Comparison of ENCODE assay signal across 27 cellular contexts in genomic region chr1:198281911-198282310, GRCh38.
DNase-seq lines count a peak whose midpoint lies in the region; ATAC-seq, FAIRE-seq and TF ChIP-seq lines count a peak whose summit lies in the region.
"Had no signal": no experiment of that assay in that cellular context is flagged by ENCODE, and none has a peak within 500 bp of the region (broad histone marks: within the 10 kb centered on the region; RNA-seq: fewer than 3 reads in every experiment).

No MANE protein-coding gene starts in this region.

- no peaks in the 10 kb centered on the region for H3K27me3 ChIP-seq in keratinocyte (ENCODE audit: control insufficient read depth, extremely low read depth, insufficient read depth, low read length)
- no peaks in the 10 kb centered on the region for H3K27me3 ChIP-seq in upper lobe of left lung
- H3K27me3 ChIP-seq in body of pancreas, result no peaks in the 10 kb centered on the region
- H3K27me3 ChIP-seq: BE2C, MG63 had no signal

- peaks cover 31% of the 10 kb centered on the region for H3K4me1 ChIP-seq in keratinocyte (ENCODE audit: control insufficient read depth, extremely low read depth, insufficient read depth, low read length)
- peaks cover 0 to 4% (median 0%) of the 10 kb centered on the region in 4 donors for H3K4me1 ChIP-seq in upper lobe of left lung
- peaks cover 40% of the 10 kb centered on the region for H3K4me1 ChIP-seq in body of pancreas

- H3K79me2 ChIP-seq in keratinocyte (ENCODE audit: control insufficient read depth, insufficient read depth, low read length), result no peaks in the 10 kb centered on the region

- peak overlapping the region; percentile 32 for H2AFZ ChIP-seq in keratinocyte (ENCODE audit: control insufficient read depth, low read length)
- H2AFZ ChIP-seq: PC-9 had no signal

- no peak overlapping the region for H3K4me3 Mint-ChIP-seq in WTC11
- H3K4me3 Mint-ChIP-seq: CD14-positive monocyte had no signal

- no peaks in the 10 kb centered on the region for H3K27me3 Mint-ChIP-seq in WTC11 (ENCODE audit: low read depth)
- H3K27me3 Mint-ChIP-seq: CD8-positive, alpha-beta memory T cell had no signal

- H3K4me3 ChIP-seq in keratinocyte (ENCODE audit: control insufficient read depth in 2 of 3, extremely low read depth in 1 of 3, insufficient read depth in 2 of 3, low read depth in 1 of 3, low read length in 3 of 3) (peak overlapping the region in 1 of 3 experiments; percentile 20), upper lobe of left lung (no peak overlapping the region), body of pancreas (no peak overlapping the region)
- H3K4me3 ChIP-seq: K562, MG63, PC-9, SK-N-MC had no signal

- peak overlapping the region; percentile 59 for H3K4me2 ChIP-seq in keratinocyte (ENCODE audit: control insufficient read depth, extremely low read depth, insufficient read depth, low read depth, low read length)
- H3K4me2 ChIP-seq: PC-9 had no signal

- H3K9me3 ChIP-seq in KOPT-K1 (ENCODE audit: insufficient read depth, low read length, poor library complexity, severe bottlenecking) (no peaks in the 10 kb centered on the region), keratinocyte (ENCODE audit: control insufficient read depth, low read depth, low read length) (no peaks in the 10 kb centered on the region), upper lobe of left lung (no peaks in the 10 kb centered on the region), body of pancreas (no peaks in the 10 kb centered on the region)
- H3K9me3 ChIP-seq: BE2C, MG63 had no signal

- CTCF ChIA-PET in WTC11 (lab: Charles Lee), result no interaction called here

- no peak overlapping the region for H3K9ac ChIP-seq in keratinocyte (ENCODE audit: control insufficient read depth, extremely low read depth, insufficient read depth, low read length)

- H3K9me3 Mint-ChIP-seq in WTC11, result no peaks in the 10 kb centered on the region
- H3K9me3 Mint-ChIP-seq: CD8-positive, alpha-beta memory T cell had no signal

- intact Hi-C loops in body of pancreas (cut with DNase I), result no loop called here

- dilution Hi-C loops in keratinocyte (cut with MboI; ENCODE audit: extremely low pct_ligation_motif_present, low sequenced_read_pairs), result no loop called here

- FAIRE-seq in keratinocyte (lab: Jason Lieb, UNC), result no peak
- FAIRE-seq: GM12892, HepG2, K562 had no signal

- no peaks in the 10 kb centered on the region for H4K20me1 ChIP-seq in keratinocyte (ENCODE audit: control insufficient read depth, extremely low read depth, insufficient read depth, low read length)

- no peak for TF ChIP-seq EP300 in upper lobe of left lung (IDR thresholded peaks at IDR 0.05)

- H3K27ac Mint-ChIP-seq in WTC11, result peak overlapping the region; percentile 7; the same call in 1 of the 2 replicates

- TF ChIP-seq CTCF in WTC11 (IDR thresholded peaks at IDR 0.05), result no peak
- TF ChIP-seq CTCF in keratinocyte (optimal IDR thresholded peaks at IDR 0.05 in 1 of 3, IDR thresholded peaks at IDR 0.05 in 1 of 3, conservative IDR thresholded peaks at IDR 0.05 in 1 of 3; ENCODE audit: extremely low read depth in 1 of 3, insufficient read depth in 2 of 3, low read length in 3 of 3), result no peak
- TF ChIP-seq CTCF in upper lobe of left lung (IDR thresholded peaks at IDR 0.05), result no peak
- no peak for TF ChIP-seq CTCF in body of pancreas (IDR thresholded peaks at IDR 0.05)

- H3K9me1 ChIP-seq in keratinocyte (ENCODE audit: control insufficient read depth, extremely low read depth, insufficient read depth, low read length), result no peaks in the 10 kb centered on the region

- 77 to 90% methylated on average over 1 of the region's 1 CpG for WGBS in upper lobe of left lung, 2 donors
- 71 to 94% methylated on average over 1 of the region's 1 CpG for WGBS in body of pancreas, 2 donors

- H3K27ac ChIP-seq in KOPT-K1 (ENCODE audit: low read depth, low read length, poor library complexity, severe bottlenecking), result peak overlapping the region; percentile 50
- H3K27ac ChIP-seq in keratinocyte (ENCODE audit: control insufficient read depth, insufficient read depth, low read length), result peak overlapping the region; percentile 13
- no peak overlapping the region for H3K27ac ChIP-seq in upper lobe of left lung
- H3K27ac ChIP-seq in body of pancreas, result no peak overlapping the region
- H3K27ac ChIP-seq: PC-9, SK-N-MC had no signal

- peak; percentile 19 for DNase-seq in SIG-M5 treated with dmso at 0.1 percent for 504 hours (lab: John Stamatoyannopoulos, UW; ENCODE audit: unreplicated experiment)
- no peak for DNase-seq in SIG-M5 (lab: John Stamatoyannopoulos, UW)
- no peak for DNase-seq in WTC11 (ENCODE audit: low spot score)
- no peak for DNase-seq in keratinocyte (ENCODE audit: low read depth, low spot score)
- no peak for DNase-seq in upper lobe of left lung
- DNase-seq in T1000 (lab: John Stamatoyannopoulos, UW), result no peak
- no peak for DNase-seq in body of pancreas
- DNase-seq: 8988T; ACHN; BE2C; CD8-positive, alpha-beta memory T cell; DMS79 treated with DMSO at 0.1 percent for 48 hours; MG63; NCI-H1092 treated with DMSO at 0.1 percent for 48 hours; NCI-H1436; NCI-H187; NCI-H2171 treated with DMSO at 0.1 percent for 48 hours; NCI-H524; NCI-H748 treated with DMSO at 0.1 percent for 48 hours; PC-9; Right ventricle myocardium superior had no signal

- H3K36me3 Mint-ChIP-seq in WTC11, result no peaks in the 10 kb centered on the region

- TF ChIP-seq POLR2A in upper lobe of left lung (IDR thresholded peaks at IDR 0.05) (no peak), body of pancreas (IDR thresholded peaks at IDR 0.05) (no peak)

- POLR2A ChIA-PET in WTC11 (lab: Charles Lee), result no interaction called here

- H3K36me3 ChIP-seq in KOPT-K1 (ENCODE audit: insufficient read depth, low read length) (peaks cover 40% of the 10 kb centered on the region), keratinocyte (ENCODE audit: control insufficient read depth in 2 of 2, extremely low read depth in 1 of 2, insufficient read depth in 2 of 2, low read length in 2 of 2) (peaks cover 0 to 2% of the 10 kb centered on the region in 2 experiments), upper lobe of left lung (peaks cover 0 to 3% (median 0%) of the 10 kb centered on the region in 4 donors), body of pancreas (replicated peaks in 1 of 2; ENCODE audit: insufficient read depth in 1 of 2, low read depth in 2 of 2) (no peaks in the 10 kb centered on the region)
- H3K36me3 ChIP-seq: BE2C had no signal

- no peak for ATAC-seq in WTC11
- ATAC-seq in upper lobe of left lung (ENCODE audit: low FRiP score in 2 of 2), result no peak
- ATAC-seq in body of pancreas, result no peak
- ATAC-seq: HepG2 had no signal

- no peaks in the 10 kb centered on the region; the same call in 1 of the 2 replicates for H3K4me1 Mint-ChIP-seq in WTC11
- H3K4me1 Mint-ChIP-seq: CD14-positive monocyte had no signal

TF ChIP-seq in WTC11, 78 proteins besides CTCF, POLR2A, EP300 and RAD21 (continues in another document):
- no peak for TF ChIP-seq TEAD4 (CRISPR knock-in tag; IDR thresholded peaks at IDR 0.05)
- no peak for TF ChIP-seq ERG (CRISPR knock-in tag; IDR thresholded peaks at IDR 0.05)
- no peak for TF ChIP-seq SOX15 (CRISPR knock-in tag; IDR thresholded peaks at IDR 0.05)
- TF ChIP-seq MAX (CRISPR knock-in tag; IDR thresholded peaks at IDR 0.05), result no peak
- no peak for TF ChIP-seq NR1H2 (CRISPR knock-in tag; IDR thresholded peaks at IDR 0.05)
- no peak for TF ChIP-seq ARID4B (CRISPR knock-in tag; IDR thresholded peaks at IDR 0.05; ENCODE audit: borderline replicate concordance)

Comparison
In these comparisons a context has a peak if more than half of its experiments do, and no peak if none do; other contexts are left out.
1. H3K27ac ChIP-seq: peak in KOPT-K1 (single experiment) and keratinocyte (single experiment); none in upper lobe of left lung (0 of 4) and body of pancreas (0 of 4).